In genomic region chr4:7042697-7043464, GRCh38 we compare ENCODE assay signal across 8 cellular contexts. TPM values are rescaled to one million over a fixed set of nuclear protein-coding genes. Genes with fewer than 3 reads are reported as not detected.
A peak's percentile ranks its signal among the peaks of the same experiment; 100 is the strongest.
DNase-seq lines count a peak whose midpoint lies in the region; ATAC-seq and TF ChIP-seq lines count a peak whose summit lies in the region.

Gene TADA2B, plus strand, starts transcription at chr4:7043372. Its CDS starts 208 bp downstream, at chr4:7043580.

- peak within 1 kb of the TSS; percentile 90 for H2AFZ ChIP-seq in PC-3 (ENCODE audit: low read length)

- peak within 1 kb of the TSS; percentile 90 for H3K9ac ChIP-seq in PC-3 (ENCODE audit: low read length)
- H3K9ac ChIP-seq in mucosa of rectum (ENCODE audit: low read depth in 1 of 2, low read length in 2 of 2): peak within 1 kb of the TSS; percentile 85 to 98

- intact Hi-C loops in PC-3 (cut with micrococcal nuclease): loop anchor here (2.0 kb wide), 1 partner anchor 50 kb away; no protein-coding TSS in a partner anchor

- DNase-seq in DMS53 (lab: John Stamatoyannopoulos, UW) (peak; percentile 100), PC-3 (peak; percentile 95), erythroblast (lab: John Stamatoyannopoulos, UW) (peak; percentile 97 to 98)
- DNase-seq in Jurkat, Clone E6-1 (ENCODE audit: low read depth, low spot score): peak; percentile 81
- DNase-seq in activated T-cell treated with anti-CD3 and anti-CD28 coated beads, Interleukin-2, amount 50 U/mL, for 1 hour: peak; percentile 94
- peak; percentile 94 for DNase-seq in stimulated activated CD8-positive, alpha-beta memory T cell treated with anti-CD3 and anti-CD28 coated beads, Interleukin-4, amount 100 ng/mL, for 48 hours

- peaks cover 33% of the 10 kb centered on the region for H3K4me1 ChIP-seq in PC-3 (ENCODE audit: insufficient read depth, low read length)
- peaks cover 33 to 36% of the 10 kb centered on the region in 2 donors for H3K4me1 ChIP-seq in mucosa of rectum (ENCODE audit: control insufficient read depth in 2 of 2, insufficient read depth in 2 of 2, low read length in 2 of 2)

- CTCF ChIA-PET in PC-3 (lab: Charles Lee): interaction anchor here (0.6 to 1.2 kb wide), 10 partner anchors 19 to 326 kb away, joined by 3 to 8 read pairs (median 4); partner anchors contain the start of gene GRPEL1

- no peaks in the 10 kb centered on the region for H3K9me3 ChIP-seq in PC-3 (ENCODE audit: low read length)
- H3K9me3 ChIP-seq in mucosa of rectum (ENCODE audit: control insufficient read depth in 2 of 2, low read length in 2 of 2): no peaks in the 10 kb centered on the region

- H3K4me3 ChIP-seq in Jurkat, Clone E6-1 (ENCODE audit: low read length): peak within 1 kb of the TSS; percentile 76
- H3K4me3 ChIP-seq in PC-3 (ENCODE audit: low read length) (peak within 1 kb of the TSS; percentile 98), mucosa of rectum (ENCODE audit: low read length in 2 of 2) (peak within 1 kb of the TSS; percentile 92)

- H3K36me3 ChIP-seq in PC-3 (ENCODE audit: low read depth, low read length) (no peaks in the 10 kb centered on the region), mucosa of rectum (ENCODE audit: control insufficient read depth in 2 of 2, insufficient read depth in 2 of 2, low read length in 2 of 2) (peaks cover 2 to 6% of the 10 kb centered on the region in 2 donors)

- no TSS peak for BruUV-seq in PC-3 (replicated peaks; lab: Mats Ljungman, UMichigan)

- no peak for TF ChIP-seq CTCF in PC-3 (conservative IDR thresholded peaks at IDR 0.05; ENCODE audit: low read depth, low read length)

- H3K4me2 ChIP-seq in PC-3 (ENCODE audit: low read length): peak within 1 kb of the TSS; percentile 97

- H4K20me1 ChIP-seq in PC-3 (ENCODE audit: low read length): peaks cover 6% of the 10 kb centered on the region; the same call in 1 of the 2 replicates

- H3K9me2 ChIP-seq in PC-3 (replicated peaks; ENCODE audit: low read length): no peaks in the 10 kb centered on the region

- H3F3A ChIP-seq in PC-3 (ENCODE audit: low read length, unreplicated experiment): no peaks in the 10 kb centered on the region

- ATAC-seq in GM21619 (IDR thresholded peaks at IDR 0.05; ENCODE audit: unreplicated experiment) (peak; percentile 76), PC-3 (peak; percentile 82)

- no peak for TF ChIP-seq POLR2A in erythroblast (IDR thresholded peaks at IDR 0.05; ENCODE audit: low read length)

- POLR2A ChIA-PET in PC-3 (lab: Charles Lee; ENCODE audit: unreplicated experiment): interaction anchor here (0.5 to 1.0 kb wide), 5 partner anchors 8 to 403 kb away, joined by 3 to 5 read pairs (median 4); partner anchors contain the start of genes GRPEL1 and MRFAP1

- H3K27ac ChIP-seq in PC-3 (ENCODE audit: low read length): peak within 1 kb of the TSS; percentile 18; the same call in 1 of the 2 replicates
- peak within 1 kb of the TSS; percentile 91 to 92 for H3K27ac ChIP-seq in mucosa of rectum (ENCODE audit: low read depth in 2 of 2, low read length in 2 of 2)

- H3K27me3 ChIP-seq in PC-3 (ENCODE audit: low read length): no peaks in the 10 kb centered on the region
- H3K27me3 ChIP-seq in mucosa of rectum (ENCODE audit: control insufficient read depth in 2 of 2, insufficient read depth in 2 of 2, low read length in 2 of 2): no peaks in the 10 kb centered on the region

- H3K79me2 ChIP-seq in PC-3 (ENCODE audit: low read length): peaks cover 45% of the 10 kb centered on the region

RNA-seq across cellular contexts. Expression of gene TADA2B, which starts in this region (rescaled TPM):
- polyA plus RNA-seq in Jurkat, Clone E6-1 (2012; ENCODE audit: insufficient read depth, insufficient read length): 11.9 TPM
- total RNA-seq in PC-3 (2014; rRNA removed): 14.7 and 16.5 TPM in 2 replicates

Comparison
In these comparisons a context has a peak if more than half of its experiments do, and no peak if none do; other contexts are left out.
1. Peak in every context shown above with its lines: DNase-seq, ATAC-seq, H3K4me3 ChIP-seq and H3K27ac ChIP-seq.